Comparison of ENCODE assay signal across 17 cellular contexts in the genomic region with DNA sequence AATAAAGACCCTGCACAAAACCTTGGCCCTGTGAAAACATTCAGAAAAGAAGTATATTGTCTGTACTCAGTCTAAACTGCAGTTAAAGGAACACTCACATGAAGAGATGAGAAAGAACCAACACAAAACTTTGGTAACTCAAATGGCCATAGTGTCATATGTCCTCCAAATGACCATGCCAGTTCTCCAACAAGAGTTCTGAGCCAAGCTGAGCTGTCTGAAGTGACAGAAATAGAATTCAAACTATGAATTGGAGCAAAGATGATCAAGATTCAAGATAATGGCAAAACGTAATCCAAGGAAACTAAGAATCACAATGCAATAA.
"Had no signal": no experiment of that assay in that cellular context is flagged by ENCODE, and none has a peak within 500 bp of the region (broad histone marks: within the 10 kb centered on the region; RNA-seq: fewer than 3 reads in every experiment).

No MANE protein-coding gene starts in this region.

- H3K36me3 Mint-ChIP-seq: activated CD4-positive, alpha-beta memory T cell treated with anti-CD3 and anti-CD28 coated beads for 36 hours; activated naive CD4-positive, alpha-beta T cell treated with anti-CD3 and anti-CD28 coated beads, Interleukin-2, amount 10 ng/mL, durations not matched to agents 7 days and 5 days; memory B cell; naive thymus-derived CD8-positive, alpha-beta T cell had no signal

- H3K4me1 ChIP-seq: ascending aorta, left ventricle myocardium inferior, transverse colon had no signal

- H3K9me3 ChIP-seq: ascending aorta, transverse colon had no signal

- H3K27me3 ChIP-seq: ascending aorta, cardiac muscle cell, dorsolateral prefrontal cortex, transverse colon had no signal

- H3K9me3 Mint-ChIP-seq: activated CD4-positive, alpha-beta memory T cell treated with anti-CD3 and anti-CD28 coated beads for 36 hours; activated naive CD4-positive, alpha-beta T cell treated with anti-CD3 and anti-CD28 coated beads, Interleukin-2, amount 10 ng/mL, durations not matched to agents 7 days and 5 days; memory B cell had no signal

- ATAC-seq: activated CD4-positive, alpha-beta T cell treated with anti-CD3 and anti-CD28 coated beads for 36 hours; naive thymus-derived CD8-positive, alpha-beta T cell; right cardiac atrium; stimulated activated naive CD8-positive, alpha-beta T cell treated with anti-CD3 and anti-CD28 coated beads, Interleukin-15, Interleukin-2, amounts not matched to agents 100 U/mL and 50 U/mL, for 24 hours had no signal

- H3K4me1 Mint-ChIP-seq: activated CD4-positive, alpha-beta T cell treated with anti-CD3 and anti-CD28 coated beads for 36 hours; activated naive CD4-positive, alpha-beta T cell treated with anti-CD3 and anti-CD28 coated beads, Interleukin-2, amount 10 ng/mL, durations not matched to agents 7 days and 5 days; memory B cell; naive thymus-derived CD8-positive, alpha-beta T cell had no signal

- H3K36me3 ChIP-seq: ascending aorta, cardiac muscle cell, left ventricle myocardium inferior, transverse colon had no signal

- DNase-seq: activated CD4-positive, alpha-beta memory T cell treated with anti-CD3 and anti-CD28 coated beads for 36 hours; activated T-cell treated with anti-CD3 and anti-CD28 coated beads, Interleukin-2, amount 50 U/mL, for 24 hours; kidney; left ventricle myocardium inferior; naive thymus-derived CD8-positive, alpha-beta T cell; stimulated activated CD4-positive, alpha-beta T cell treated with anti-CD3 and anti-CD28 coated beads, Interleukin-4, amount 100 ng/mL, for 24 hours had no signal

- H3K27ac Mint-ChIP-seq: activated CD4-positive, alpha-beta memory T cell treated with anti-CD3 and anti-CD28 coated beads for 36 hours; activated CD4-positive, alpha-beta T cell treated with anti-CD3 and anti-CD28 coated beads for 36 hours; activated naive CD4-positive, alpha-beta T cell treated with anti-CD3 and anti-CD28 coated beads, Interleukin-2, amount 10 ng/mL, durations not matched to agents 7 days and 5 days; activated T-cell treated with anti-CD3 and anti-CD28 coated beads, Interleukin-2, amount 50 U/mL, for 24 hours; memory B cell; naive thymus-derived CD8-positive, alpha-beta T cell; progenitor cell of endocrine pancreas had no signal

- H3K4me3 ChIP-seq: ascending aorta, cardiac muscle cell, dorsolateral prefrontal cortex, left ventricle myocardium inferior, skin epidermis, transverse colon had no signal

- H3K27ac ChIP-seq: ascending aorta, cardiac muscle cell, dorsolateral prefrontal cortex, left ventricle myocardium inferior, skin epidermis, transverse colon had no signal

- H3K27me3 Mint-ChIP-seq: activated CD4-positive, alpha-beta memory T cell treated with anti-CD3 and anti-CD28 coated beads for 36 hours; activated CD4-positive, alpha-beta T cell treated with anti-CD3 and anti-CD28 coated beads for 36 hours; activated naive CD4-positive, alpha-beta T cell treated with anti-CD3 and anti-CD28 coated beads, Interleukin-2, amount 10 ng/mL, durations not matched to agents 7 days and 5 days; activated T-cell treated with anti-CD3 and anti-CD28 coated beads, Interleukin-2, amount 50 U/mL, for 24 hours; memory B cell; naive thymus-derived CD8-positive, alpha-beta T cell; progenitor cell of endocrine pancreas had no signal

- H3K4me3 Mint-ChIP-seq: activated CD4-positive, alpha-beta memory T cell treated with anti-CD3 and anti-CD28 coated beads for 36 hours; activated CD4-positive, alpha-beta T cell treated with anti-CD3 and anti-CD28 coated beads for 36 hours; activated naive CD4-positive, alpha-beta T cell treated with anti-CD3 and anti-CD28 coated beads, Interleukin-2, amount 10 ng/mL, durations not matched to agents 7 days and 5 days; activated T-cell treated with anti-CD3 and anti-CD28 coated beads, Interleukin-2, amount 50 U/mL, for 24 hours; memory B cell; naive thymus-derived CD8-positive, alpha-beta T cell had no signal
